In the genomic region with DNA sequence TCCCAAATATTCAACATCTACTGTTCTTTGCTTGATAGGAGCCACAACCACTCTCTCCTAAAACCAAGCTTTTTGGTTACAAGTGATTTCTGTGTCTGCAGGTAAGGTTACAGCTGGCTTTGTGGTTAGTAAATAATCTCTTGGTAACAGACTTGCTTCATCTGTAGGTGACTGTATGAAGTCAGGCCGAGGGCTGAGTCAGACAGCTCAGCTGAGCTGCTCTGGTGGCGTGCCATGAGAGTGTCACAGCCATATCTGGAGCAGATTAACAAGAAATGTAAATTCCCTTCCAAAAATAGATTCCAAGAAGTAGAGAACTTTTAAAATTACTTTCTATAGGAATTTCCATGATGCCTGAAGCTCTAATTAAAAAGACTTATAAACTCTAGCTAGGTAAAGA, we compare ENCODE assay signal across 9 cellular contexts. TPM values are rescaled to one million over a fixed set of nuclear protein-coding genes. Genes with fewer than 3 reads are reported as not detected.
A peak's percentile ranks its signal among the peaks of the same experiment; 100 is the strongest.
DNase-seq lines count a peak whose midpoint lies in the region; ATAC-seq and TF ChIP-seq lines count a peak whose summit lies in the region.
"Had no signal": no experiment of that assay in that cellular context is flagged by ENCODE, and none has a peak within 500 bp of the region (broad histone marks: within the 10 kb centered on the region; RNA-seq: fewer than 3 reads in every experiment).

No MANE protein-coding gene starts in this region.

- DNase-seq in AG09309 (ENCODE audit: low read depth), result peak; percentile 73
- peak; percentile 48 for DNase-seq in fibroblast of mammary gland (ENCODE audit: low read depth)
- DNase-seq in NCI-H1694 (lab: John Stamatoyannopoulos, UW), result no peak
- DNase-seq in MV-4-11 (lab: John Stamatoyannopoulos, UW), result no peak
- DNase-seq in activated T-cell treated with anti-CD3 and anti-CD28 coated beads, Interleukin-2, amount 50 U/mL, for 4 hours, result no peak
- DNase-seq in HuH-7.5 (ENCODE audit: low spot score), result no peak

- no peaks in the 10 kb centered on the region for H3K4me1 Mint-ChIP-seq in activated T-cell treated with anti-CD3 and anti-CD28 coated beads, Interleukin-2, amount 50 U/mL, for 4 hours (ENCODE audit: low read depth)

- H3K9me3 Mint-ChIP-seq in activated T-cell treated with anti-CD3 and anti-CD28 coated beads, Interleukin-2, amount 50 U/mL, for 4 hours, result peaks cover 6% of the 10 kb centered on the region

- no peaks in the 10 kb centered on the region for H3K27me3 Mint-ChIP-seq in activated T-cell treated with anti-CD3 and anti-CD28 coated beads, Interleukin-2, amount 50 U/mL, for 4 hours (ENCODE audit: low read depth)

- no peak overlapping the region for H3K4me3 ChIP-seq in AG09309 (ENCODE audit: control insufficient read depth, low read depth, low read length)
- H3K4me3 ChIP-seq in fibroblast of mammary gland (ENCODE audit: control insufficient read depth, low read depth, low read length), result no peak overlapping the region

- peak; percentile 80 for ATAC-seq in GM19467 (IDR thresholded peaks at IDR 0.05; ENCODE audit: unreplicated experiment)
- ATAC-seq in HG03469 (IDR thresholded peaks at IDR 0.05; ENCODE audit: unreplicated experiment), result peak; percentile 71
- no peak for ATAC-seq in activated T-cell treated with anti-CD3 and anti-CD28 coated beads, Interleukin-2, amount 50 U/mL, for 4 hours

- no peak overlapping the region for H3K4me3 Mint-ChIP-seq in activated T-cell treated with anti-CD3 and anti-CD28 coated beads, Interleukin-2, amount 50 U/mL, for 4 hours

- TF ChIP-seq CTCF in AG09309 (IDR thresholded peaks at IDR 0.05; ENCODE audit: control insufficient read depth, insufficient read depth, low read depth, low read length, missing control alignments), result no peak
- TF ChIP-seq CTCF in fibroblast of mammary gland (conservative IDR thresholded peaks at IDR 0.05; ENCODE audit: control insufficient read depth, insufficient read depth, low read depth, low read length), result no peak

- H3K36me3 Mint-ChIP-seq in activated T-cell treated with anti-CD3 and anti-CD28 coated beads, Interleukin-2, amount 50 U/mL, for 4 hours (ENCODE audit: insufficient read depth), result peaks cover 2% of the 10 kb centered on the region

RNA-seq across cellular contexts. Expression of gene TAS2R1, which starts 23.7 kb away (rescaled TPM):
- not detected for total RNA-seq in activated T-cell treated with anti-CD3 and anti-CD28 coated beads, Interleukin-2, amount 50 U/mL, for 4 hours
- total RNA-seq: pulmonary artery endothelial cell had no signal

Comparison
In these comparisons a context has a peak if more than half of its experiments do, and no peak if none do; other contexts are left out.
1. DNase-seq: peak in AG09309 (single experiment) and fibroblast of mammary gland (single experiment); none in NCI-H1694 (single experiment), MV-4-11 (single experiment), activated T-cell treated with anti-CD3 and anti-CD28 coated beads, Interleukin-2, amount 50 U/mL, for 4 hours (single experiment) and HuH-7.5 (single experiment).
2. ATAC-seq: peak in GM19467 (single experiment) and HG03469 (single experiment); none in activated T-cell treated with anti-CD3 and anti-CD28 coated beads, Interleukin-2, amount 50 U/mL, for 4 hours (0 of 2).